19 cellular contexts compared by ENCODE assay signal in the genomic region with DNA sequence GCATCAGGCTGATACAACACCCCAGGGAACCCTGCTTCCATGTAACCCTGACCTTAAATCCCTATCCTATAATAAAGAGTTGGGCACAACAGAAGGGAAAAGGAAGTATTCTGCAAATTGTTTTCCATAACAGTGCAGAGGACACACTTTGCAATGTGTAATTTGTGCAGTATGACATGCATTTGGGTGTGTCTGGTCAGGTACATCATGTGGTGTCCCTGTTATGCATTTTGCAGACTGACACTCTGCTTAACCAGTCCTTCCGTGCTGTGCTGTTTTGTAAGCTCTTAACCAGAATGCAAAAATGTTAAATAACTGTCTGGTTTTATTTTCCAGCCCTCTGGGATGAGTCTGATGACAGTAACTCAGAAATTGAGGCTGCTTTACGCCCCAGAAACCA. TPM values are rescaled to one million over a fixed set of nuclear protein-coding genes. Genes with fewer than 3 reads are reported as not detected.
A peak's percentile ranks its signal among the peaks of the same experiment; 100 is the strongest.
DNase-seq lines count a peak whose midpoint lies in the region; ATAC-seq, FAIRE-seq and TF ChIP-seq lines count a peak whose summit lies in the region.
"Had no signal": no experiment of that assay in that cellular context is flagged by ENCODE, and none has a peak within 500 bp of the region (broad histone marks: within the 10 kb centered on the region; RNA-seq: fewer than 3 reads in every experiment).

No MANE protein-coding gene starts in this region.

- no peak for DNase-seq in GM12891 (ENCODE audit: insufficient read length, low spot score)
- peak; percentile 51 for DNase-seq in NCI-H748 (lab: John Stamatoyannopoulos, UW; ENCODE audit: unreplicated experiment)
- no peak for DNase-seq in type B pancreatic cell (ENCODE audit: extremely low spot score, unreplicated experiment)
- DNase-seq in amygdala (lab: John Stamatoyannopoulos, UW): no peak
- DNase-seq in effector CD4-positive, alpha-beta T cell: no peak
- DNase-seq: ACHN; BE2C; C1 segment of cervical spinal cord; Caco-2; CD4-positive, CD25-positive, alpha-beta regulatory T cell; CD8-positive, alpha-beta memory T cell; GDM1; H9 had no signal

- H3K4me1 Mint-ChIP-seq in type B pancreatic cell (ENCODE audit: unreplicated experiment): no peaks in the 10 kb centered on the region
- H3K4me1 Mint-ChIP-seq: CD4-positive, CD25-positive, alpha-beta regulatory T cell; CD8-positive, alpha-beta memory T cell had no signal

- no peaks in the 10 kb centered on the region for H3K36me3 Mint-ChIP-seq in type B pancreatic cell

- no peak for TF ChIP-seq CTCF in type B pancreatic cell (conservative IDR thresholded peaks at IDR 0.05)

- peak; percentile 26 for FAIRE-seq in GM12891 (lab: Jason Lieb, UNC)
- FAIRE-seq: A204.1, D721Med, GM19239, H1 had no signal

- TF ChIP-seq POLR2A in GM12891 (IDR thresholded peaks at IDR 0.05; ENCODE audit: low read depth, low read length): no peak

- no peaks in the 10 kb centered on the region for H3K9me3 Mint-ChIP-seq in type B pancreatic cell
- H3K9me3 Mint-ChIP-seq: CD4-positive, CD25-positive, alpha-beta regulatory T cell; CD8-positive, alpha-beta memory T cell had no signal

- peak overlapping the region; percentile 77 for H3K27ac Mint-ChIP-seq in type B pancreatic cell
- H3K27ac Mint-ChIP-seq: CD4-positive, CD25-positive, alpha-beta regulatory T cell; H9 had no signal

- ATAC-seq in esophagus mucosa: peak; percentile 81
- ATAC-seq in GM18867 (IDR thresholded peaks at IDR 0.05; ENCODE audit: unreplicated experiment): no peak

- H3K4me3 Mint-ChIP-seq in type B pancreatic cell: no peak overlapping the region
- H3K4me3 Mint-ChIP-seq: CD4-positive, CD25-positive, alpha-beta regulatory T cell; CD8-positive, alpha-beta memory T cell; H9 had no signal

- H3K27me3 Mint-ChIP-seq in type B pancreatic cell: peaks cover 4% of the 10 kb centered on the region

TF ChIP-seq in GM12891, 5 proteins besides CTCF, POLR2A, EP300 and RAD21:
- TF ChIP-seq SPI1 (IDR thresholded peaks at IDR 0.05; ENCODE audit: low read depth, low read length) (no peak), PAX5 (IDR thresholded peaks at IDR 0.05; ENCODE audit: insufficient read depth, low read length, severe bottlenecking) (no peak), POU2F2 (IDR thresholded peaks at IDR 0.05; ENCODE audit: low read depth, low read length) (no peak), TAF1 (IDR thresholded peaks at IDR 0.05; ENCODE audit: low read depth, low read length) (no peak), POLR2AphosphoS5 (IDR thresholded peaks at IDR 0.05; ENCODE audit: low read depth, low read length) (no peak)

RNA-seq across cellular contexts. Expression of a gene that starts 57.0 kb away (rescaled TPM):
- polyA plus RNA-seq in GM12891 (2012; ENCODE audit: low read depth, missing spikeins): 48.2 TPM
- total RNA-seq in esophagus mucosa (31.4 TPM), type B pancreatic cell (ENCODE audit: low replicate concordance) (55.9 and 76.6 TPM in 2 replicates)
